8 cellular contexts compared by ENCODE assay signal in the genomic region with DNA sequence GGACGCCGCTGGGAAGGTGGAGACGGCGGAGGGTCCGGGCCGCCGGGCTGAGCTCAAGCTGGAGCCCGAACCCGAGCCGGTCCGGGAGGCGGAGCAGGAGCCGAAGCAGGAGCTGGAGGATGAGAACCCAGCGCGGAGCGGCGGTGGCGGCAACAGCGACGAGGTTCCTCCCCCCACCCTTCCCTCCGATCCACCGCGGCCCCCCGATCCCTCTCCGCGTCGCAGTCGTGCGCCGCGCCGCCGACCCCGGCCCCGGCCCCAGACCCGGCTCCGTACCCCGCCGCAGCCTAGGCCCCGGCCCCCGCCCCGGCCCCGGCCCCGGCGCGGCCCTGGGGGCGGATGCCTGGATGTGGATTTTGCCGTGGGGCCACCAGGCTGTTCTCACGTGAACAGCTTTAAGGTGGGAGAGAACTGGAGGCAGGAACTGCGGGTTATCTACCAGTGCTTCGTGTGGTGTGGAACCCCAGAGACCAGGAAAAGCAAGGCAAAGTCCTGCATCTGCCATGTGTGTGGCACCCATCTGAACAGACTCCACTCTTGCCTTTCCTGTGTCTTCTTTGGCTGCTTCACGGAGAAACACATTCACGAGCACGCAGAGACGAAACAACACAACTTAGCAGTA. TPM values are rescaled to one million over a fixed set of nuclear protein-coding genes. Genes with fewer than 3 reads are reported as not detected.
DNase-seq lines count a peak whose midpoint lies in the region; ATAC-seq, FAIRE-seq and TF ChIP-seq lines count a peak whose summit lies in the region.

No MANE protein-coding gene starts in this region.

- peak overlapping the region; percentile 83 for H3K4me2 ChIP-seq in smooth muscle cell

- no peaks in the 10 kb centered on the region for H3K36me3 ChIP-seq in smooth muscle cell (ENCODE audit: low read depth)

- peak overlapping the region; percentile 77 for H3K4me3 Mint-ChIP-seq in activated naive CD8-positive, alpha-beta T cell treated with anti-CD3 and anti-CD28 coated beads, Interleukin-2, amount 10 ng/mL, durations not matched to agents 7 days and 5 days

- TF ChIP-seq CTCF in smooth muscle cell (IDR thresholded peaks at IDR 0.05; ENCODE audit: borderline replicate concordance, insufficient read depth, poor library complexity, severe bottlenecking), result no peak

- no peaks in the 10 kb centered on the region for H3K9me3 ChIP-seq in smooth muscle cell (replicated peaks; ENCODE audit: low read depth)

- peak overlapping the region; percentile 66 for H3K27ac ChIP-seq in smooth muscle cell (ENCODE audit: low read depth)

- ATAC-seq in HG03159 (IDR thresholded peaks at IDR 0.05; ENCODE audit: unreplicated experiment), result peak; percentile 4
- ATAC-seq in activated naive CD8-positive, alpha-beta T cell treated with anti-CD3 and anti-CD28 coated beads, Interleukin-2, amount 10 ng/mL, durations not matched to agents 7 days and 5 days (ENCODE audit: low read depth), result no peak

- H3K4me3 ChIP-seq in iPS-11a (ENCODE audit: low read depth, low read length) (peak overlapping the region; percentile 43), smooth muscle cell (peak overlapping the region; percentile 58)

- no peaks in the 10 kb centered on the region for H3K27me3 ChIP-seq in smooth muscle cell (ENCODE audit: low read depth)

- DNase-seq in GM19239 (ENCODE audit: insufficient read length, low spot score) (peak; percentile 1), smooth muscle cell (lab: John Stamatoyannopoulos, UW; ENCODE audit: unreplicated experiment) (no peak), NOMO-1 treated with dmso at 0.1 percent for 144 hours (lab: John Stamatoyannopoulos, UW; ENCODE audit: unreplicated experiment) (no peak), DMS79 (lab: John Stamatoyannopoulos, UW) (no peak), superior temporal gyrus (ENCODE audit: extremely low spot score) (no peak)
- no peak for DNase-seq in activated naive CD8-positive, alpha-beta T cell treated with anti-CD3 and anti-CD28 coated beads, Interleukin-2, amount 10 ng/mL, durations not matched to agents 7 days and 5 days

- H3K27me3 Mint-ChIP-seq in activated naive CD8-positive, alpha-beta T cell treated with anti-CD3 and anti-CD28 coated beads, Interleukin-2, amount 10 ng/mL, durations not matched to agents 7 days and 5 days, result peaks cover 3% of the 10 kb centered on the region

- H3K79me2 ChIP-seq in smooth muscle cell (ENCODE audit: low read depth), result no peaks in the 10 kb centered on the region

- 30% methylated on average over 42 of the region's 55 CpGs for WGBS in smooth muscle cell (ENCODE audit: low lambda C conversion rate)

- H3F3A ChIP-seq in smooth muscle cell (ENCODE audit: low read depth), result no peaks in the 10 kb centered on the region

- peaks cover 2% of the 10 kb centered on the region for H3K36me3 Mint-ChIP-seq in activated naive CD8-positive, alpha-beta T cell treated with anti-CD3 and anti-CD28 coated beads, Interleukin-2, amount 10 ng/mL, durations not matched to agents 7 days and 5 days

- H3K27ac Mint-ChIP-seq in activated naive CD8-positive, alpha-beta T cell treated with anti-CD3 and anti-CD28 coated beads, Interleukin-2, amount 10 ng/mL, durations not matched to agents 7 days and 5 days, result peak overlapping the region; percentile 80

- no peaks in the 10 kb centered on the region for H3K4me1 ChIP-seq in smooth muscle cell (ENCODE audit: low read depth)

- POLR2A ChIA-PET in activated naive CD8-positive, alpha-beta T cell treated with anti-CD3 and anti-CD28 coated beads, Interleukin-2, amount 10 ng/mL, durations not matched to agents 7 days and 5 days (lab: Charles Lee), result interaction anchor here (1.5 to 2.0 kb wide), 2 partner anchors 36 to 43 kb away, joined by 3 to 6 read pairs; partner anchors contain the start of gene CLCN5

- peak overlapping the region; percentile 54 for H3K9ac ChIP-seq in smooth muscle cell (ENCODE audit: low read depth)

- H3K4me1 Mint-ChIP-seq in activated naive CD8-positive, alpha-beta T cell treated with anti-CD3 and anti-CD28 coated beads, Interleukin-2, amount 10 ng/mL, durations not matched to agents 7 days and 5 days, result peaks cover 10% of the 10 kb centered on the region

- peak overlapping the region; percentile 86 for H2AFZ ChIP-seq in smooth muscle cell (ENCODE audit: low read depth)

- no peaks in the 10 kb centered on the region for H4K20me1 ChIP-seq in smooth muscle cell (ENCODE audit: low read depth)

- H3K9me3 Mint-ChIP-seq in activated naive CD8-positive, alpha-beta T cell treated with anti-CD3 and anti-CD28 coated beads, Interleukin-2, amount 10 ng/mL, durations not matched to agents 7 days and 5 days, result no peaks in the 10 kb centered on the region

- FAIRE-seq in GM19239 (lab: Jason Lieb, UNC), result no peak

RNA-seq across cellular contexts. Expression of gene USP27X, which starts 0.5 kb away (rescaled TPM):
- total RNA-seq in activated naive CD8-positive, alpha-beta T cell treated with anti-CD3 and anti-CD28 coated beads, Interleukin-2, amount 10 ng/mL, durations not matched to agents 7 days and 5 days, result 1 to 10 TPM; 3.3 to 3.5 TPM
- 3.1 and 4.7 TPM in 2 replicates for total RNA-seq in smooth muscle cell
- polyA plus RNA-seq in smooth muscle cell, result 0.53 and 1.3 TPM in 2 replicates

RNA-seq across cellular contexts. Expression of gene CLCN5, which starts 42.6 kb away (rescaled TPM):
- total RNA-seq in activated naive CD8-positive, alpha-beta T cell treated with anti-CD3 and anti-CD28 coated beads, Interleukin-2, amount 10 ng/mL, durations not matched to agents 7 days and 5 days, result 1 to 10 TPM; 2.6 to 3.1 TPM
- 7.1 and 11.7 TPM in 2 replicates for total RNA-seq in smooth muscle cell
- 1.7 TPM in 2 replicates for polyA plus RNA-seq in smooth muscle cell

RNA-seq across cellular contexts. Expression of gene PAGE4, which starts 50.7 kb away (rescaled TPM):
- total RNA-seq in activated naive CD8-positive, alpha-beta T cell treated with anti-CD3 and anti-CD28 coated beads, Interleukin-2, amount 10 ng/mL, durations not matched to agents 7 days and 5 days, result not detected
- total RNA-seq in smooth muscle cell, result not detected in 2 replicates
- polyA plus RNA-seq in smooth muscle cell, result not detected in 2 replicates
